Comparison of ENCODE assay signal across 10 cellular contexts in genomic region chrX:68238568-68238967, GRCh38.
DNase-seq lines count a peak whose midpoint lies in the region; ATAC-seq and TF ChIP-seq lines count a peak whose summit lies in the region.
"Had no signal": no experiment of that assay in that cellular context is flagged by ENCODE, and none has a peak within 500 bp of the region (broad histone marks: within the 10 kb centered on the region; RNA-seq: fewer than 3 reads in every experiment).

No MANE protein-coding gene starts in this region.

- no peaks in the 10 kb centered on the region for H3K9me2 ChIP-seq in SK-N-SH

- CTCF ChIA-PET in SK-N-SH (lab: Yijun Ruan, JAX) = interaction anchor here (0.6 to 0.9 kb wide), 3 partner anchors 23 to 281 kb away, joined by 3 read pairs; no protein-coding TSS in a partner anchor
- CTCF ChIA-PET in naive thymus-derived CD4-positive, alpha-beta T cell (lab: Charles Lee) = no interaction called here

- no peak overlapping the region for H3K27ac Mint-ChIP-seq in neural crest cell (ENCODE audit: unreplicated experiment)
- no peak overlapping the region for H3K27ac Mint-ChIP-seq in naive thymus-derived CD4-positive, alpha-beta T cell
- H3K27ac Mint-ChIP-seq: effector memory CD8-positive, alpha-beta T cell had no signal

- no peak overlapping the region for H3K4me3 Mint-ChIP-seq in neural crest cell
- H3K4me3 Mint-ChIP-seq in naive thymus-derived CD4-positive, alpha-beta T cell = no peak overlapping the region
- H3K4me3 Mint-ChIP-seq: effector memory CD8-positive, alpha-beta T cell had no signal

- H4K20me1 ChIP-seq in SK-N-SH (ENCODE audit: insufficient read depth) = no peaks in the 10 kb centered on the region
- H4K20me1 ChIP-seq: BLaER1 treated with 17β-estradiol and CSF1 and Interleukin-3, amounts not matched to agents 10 nM and 100 nM had no signal

- H3K4me3 ChIP-seq in SK-N-SH (ENCODE audit: low read depth in 2 of 2, low read length in 1 of 2) = no peak overlapping the region
- no peak overlapping the region for H3K4me3 ChIP-seq in Jurkat, Clone E6-1 (ENCODE audit: low read length)
- H3K4me3 ChIP-seq in brain microvascular endothelial cell (ENCODE audit: low read depth, low read length) = no peak overlapping the region
- no peak overlapping the region for H3K4me3 ChIP-seq in naive thymus-derived CD4-positive, alpha-beta T cell (ENCODE audit: low read length)
- H3K4me3 ChIP-seq: BLaER1 treated with 17β-estradiol and CSF1 and Interleukin-3, amounts not matched to agents 10 nM and 100 nM had no signal

- POLR2A ChIA-PET in SK-N-SH (lab: Yijun Ruan, JAX) = no interaction called here
- POLR2A ChIA-PET in naive thymus-derived CD4-positive, alpha-beta T cell (lab: Charles Lee) = no interaction called here

- H3K9ac ChIP-seq in SK-N-SH = no peak overlapping the region
- H3K9ac ChIP-seq: BLaER1 treated with 17β-estradiol and CSF1 and Interleukin-3, amounts not matched to agents 10 nM and 100 nM had no signal

- H3K4me1 ChIP-seq in SK-N-SH (ENCODE audit: control insufficient read depth in 1 of 2, insufficient read depth in 2 of 2, low read depth in 1 of 2, low read length in 1 of 2) = no peaks in the 10 kb centered on the region
- no peaks in the 10 kb centered on the region for H3K4me1 ChIP-seq in naive thymus-derived CD4-positive, alpha-beta T cell (ENCODE audit: control insufficient read depth in 2 of 2, insufficient read depth in 2 of 2, low read length in 2 of 2)
- H3K4me1 ChIP-seq: BLaER1 treated with 17β-estradiol and CSF1 and Interleukin-3, amounts not matched to agents 10 nM and 100 nM had no signal

- H3K27ac ChIP-seq in SK-N-SH (ENCODE audit: low read depth in 2 of 2, low read length in 1 of 2) (no peak overlapping the region), brain microvascular endothelial cell (no peak overlapping the region)
- H3K27ac ChIP-seq in naive thymus-derived CD4-positive, alpha-beta T cell (ENCODE audit: low read depth, low read length) = no peak overlapping the region
- H3K27ac ChIP-seq: BLaER1 treated with 17β-estradiol and CSF1 and Interleukin-3, amounts not matched to agents 10 nM and 100 nM had no signal

- no peak for ATAC-seq in SK-N-SH treated with all-trans-retinoic acid at 6 μM for 48 hours
- no peak for ATAC-seq in naive thymus-derived CD4-positive, alpha-beta T cell
- ATAC-seq: effector memory CD8-positive, alpha-beta T cell had no signal

- H3K27me3 ChIP-seq in SK-N-SH (ENCODE audit: insufficient read depth) = no peaks in the 10 kb centered on the region; the same call in 1 of the 2 replicates
- no peaks in the 10 kb centered on the region for H3K27me3 ChIP-seq in brain microvascular endothelial cell (replicated peaks)
- no peaks in the 10 kb centered on the region for H3K27me3 ChIP-seq in naive thymus-derived CD4-positive, alpha-beta T cell (ENCODE audit: control insufficient read depth in 2 of 2, insufficient read depth in 2 of 2, low read length in 2 of 2)

- peaks cover 7% of the 10 kb centered on the region for H3K4me1 Mint-ChIP-seq in neural crest cell
- H3K4me1 Mint-ChIP-seq in naive thymus-derived CD4-positive, alpha-beta T cell = no peaks in the 10 kb centered on the region

- no peak for TF ChIP-seq RAD21 in SK-N-SH (IDR thresholded peaks at IDR 0.05; ENCODE audit: low read length)

- TF ChIP-seq EP300 in SK-N-SH (IDR thresholded peaks at IDR 0.05; ENCODE audit: borderline replicate concordance in 1 of 2, low read depth in 1 of 2, low read length in 1 of 2) = no peak

- TF ChIP-seq CTCF in SK-N-SH (IDR thresholded peaks at IDR 0.05) (peak; percentile 53), brain microvascular endothelial cell (IDR thresholded peaks at IDR 0.05; ENCODE audit: low read depth, low read length, missing control alignments) (peak; percentile 60), neural crest cell (conservative IDR thresholded peaks at IDR 0.05) (peak; percentile 41)

- intact Hi-C loops in naive thymus-derived CD4-positive, alpha-beta T cell (cut with micrococcal nuclease) = no loop called here

- H3K4me2 ChIP-seq in SK-N-SH = no peak overlapping the region
- H3K4me2 ChIP-seq: BLaER1 treated with 17β-estradiol and CSF1 and Interleukin-3, amounts not matched to agents 10 nM and 100 nM had no signal

- H3K36me3 ChIP-seq in SK-N-SH (replicated peaks in 1 of 2; ENCODE audit: control insufficient read depth in 1 of 2, insufficient read depth in 2 of 2, low read length in 1 of 2) = no peaks in the 10 kb centered on the region
- no peaks in the 10 kb centered on the region for H3K36me3 ChIP-seq in brain microvascular endothelial cell (replicated peaks)
- H3K36me3 ChIP-seq in naive thymus-derived CD4-positive, alpha-beta T cell (ENCODE audit: control insufficient read depth in 2 of 3, insufficient read depth in 3 of 3, low read length in 3 of 3) = no peaks in the 10 kb centered on the region
- H3K36me3 ChIP-seq: BLaER1 treated with 17β-estradiol and CSF1 and Interleukin-3, amounts not matched to agents 10 nM and 100 nM had no signal

- no peaks in the 10 kb centered on the region for H3K79me2 ChIP-seq in SK-N-SH (ENCODE audit: insufficient read depth)

- WGBS in SK-N-SH (ENCODE audit: low lambda C conversion rate) = 66% methylated on average over 7 of the region's 7 CpGs

- H3F3A ChIP-seq in SK-N-SH (replicated peaks; ENCODE audit: insufficient read depth) = no peaks in the 10 kb centered on the region

- no peak overlapping the region for H2AFZ ChIP-seq in SK-N-SH (ENCODE audit: low read depth)

- in situ Hi-C loops in brain microvascular endothelial cell (cut with HindIII; ENCODE audit: low pct_ligation_motif_present, low sequenced_read_pairs) = no loop called here

- no peaks in the 10 kb centered on the region for H3K9me3 Mint-ChIP-seq in neural crest cell
- peaks cover 0 to 6% (median 0%) of the 10 kb centered on the region in 11 donors for H3K9me3 Mint-ChIP-seq in naive thymus-derived CD4-positive, alpha-beta T cell
- H3K9me3 Mint-ChIP-seq: effector memory CD8-positive, alpha-beta T cell had no signal

- H3K36me3 Mint-ChIP-seq in neural crest cell (ENCODE audit: low read depth) = peaks cover 2% of the 10 kb centered on the region
- H3K36me3 Mint-ChIP-seq in naive thymus-derived CD4-positive, alpha-beta T cell = no peaks in the 10 kb centered on the region

- no peaks in the 10 kb centered on the region for H3K27me3 Mint-ChIP-seq in neural crest cell (ENCODE audit: low read depth)
- no peaks in the 10 kb centered on the region for H3K27me3 Mint-ChIP-seq in naive thymus-derived CD4-positive, alpha-beta T cell
- H3K27me3 Mint-ChIP-seq: effector memory CD8-positive, alpha-beta T cell had no signal

- H3K9me3 ChIP-seq in SK-N-SH = no peaks in the 10 kb centered on the region
- H3K9me3 ChIP-seq in naive thymus-derived CD4-positive, alpha-beta T cell (ENCODE audit: control insufficient read depth in 2 of 3, low read length in 3 of 3) = no peaks in the 10 kb centered on the region
- H3K9me3 ChIP-seq: BLaER1 treated with 17β-estradiol and CSF1 and Interleukin-3, amounts not matched to agents 10 nM and 100 nM had no signal

- DNase-seq in SK-N-SH (peak; percentile 2), brain microvascular endothelial cell (no peak), neural crest cell (ENCODE audit: low read depth, low spot score) (no peak), COLO829 (ENCODE audit: low spot score) (no peak), DMS79 treated with DMSO at 0.1 percent for 48 hours (lab: John Stamatoyannopoulos, UW) (no peak)
- DNase-seq in Jurkat, Clone E6-1 (ENCODE audit: low read depth, low spot score) = peak; percentile 1
- DNase-seq in naive thymus-derived CD4-positive, alpha-beta T cell = no peak
- DNase-seq: effector memory CD8-positive, alpha-beta T cell had no signal

TF ChIP-seq in SK-N-SH, 30 proteins besides CTCF, POLR2A, EP300 and RAD21 (continues in another document):
- TF ChIP-seq IRF3 (IDR thresholded peaks at IDR 0.05; ENCODE audit: low read depth, low read length) (no peak), RFX5 (IDR thresholded peaks at IDR 0.05; ENCODE audit: low read length) (no peak), MXI1 (IDR thresholded peaks at IDR 0.05; ENCODE audit: low read depth, low read length) (no peak), TAF1 (IDR thresholded peaks at IDR 0.05; ENCODE audit: borderline replicate concordance, low read depth, low read length) (no peak), MAX (IDR thresholded peaks at IDR 0.05; ENCODE audit: low read depth) (no peak), RCOR1 (IDR thresholded peaks at IDR 0.05; ENCODE audit: low read length) (no peak)

TF ChIP-seq in SK-N-SH treated with all-trans-retinoic acid at 6 μM for 48 hours, 23 proteins besides CTCF, POLR2A, EP300 and RAD21 (continues in another document):
- no peak for TF ChIP-seq BACH2 (CRISPR knock-in tag; IDR thresholded peaks at IDR 0.05; ENCODE audit: borderline replicate concordance)
- no peak for TF ChIP-seq GLIS3 (CRISPR knock-in tag; IDR thresholded peaks at IDR 0.05)
- no peak for TF ChIP-seq CREB5 (CRISPR knock-in tag; IDR thresholded peaks at IDR 0.05; ENCODE audit: low read depth)
- no peak for TF ChIP-seq CSDC2 (CRISPR knock-in tag; IDR thresholded peaks at IDR 0.05)
- TF ChIP-seq CSRNP3 (CRISPR knock-in tag; IDR thresholded peaks at IDR 0.05) = no peak

Comparison
In these comparisons a context has a peak if more than half of its experiments do, and no peak if none do; other contexts are left out.
1. DNase-seq: peak in SK-N-SH (single experiment) and Jurkat, Clone E6-1 (single experiment); none in brain microvascular endothelial cell (single experiment), neural crest cell (single experiment), naive thymus-derived CD4-positive, alpha-beta T cell (0 of 9), COLO829 (single experiment) and DMS79 treated with DMSO at 0.1 percent for 48 hours (single experiment).
2. Peak in every context shown above with its lines, with median percentiles within 50 percentile points of each other: CTCF ChIP-seq.